Comparison of ENCODE assay signal across 2 cellular contexts in genomic region chr5:6387970-6388369, GRCh38.
A peak's percentile ranks its signal among the peaks of the same experiment; 100 is the strongest.
TF ChIP-seq lines count a peak whose summit lies in the region.

No MANE protein-coding gene starts in this region.

TF ChIP-seq in HepG2, 621 proteins besides CTCF, POLR2A, EP300 and RAD21:
- TF ChIP-seq ZSCAN12 (CRISPR knock-in tag; IDR thresholded peaks at IDR 0.05) (no peak), PHF20 (CRISPR knock-in tag; IDR thresholded peaks at IDR 0.05) (no peak), CREB1 (IDR thresholded peaks at IDR 0.05) (peak; percentile 78), CREB1 (CRISPR knock-in tag; IDR thresholded peaks at IDR 0.05) (no peak)
- TF ChIP-seq, protein P1, sequence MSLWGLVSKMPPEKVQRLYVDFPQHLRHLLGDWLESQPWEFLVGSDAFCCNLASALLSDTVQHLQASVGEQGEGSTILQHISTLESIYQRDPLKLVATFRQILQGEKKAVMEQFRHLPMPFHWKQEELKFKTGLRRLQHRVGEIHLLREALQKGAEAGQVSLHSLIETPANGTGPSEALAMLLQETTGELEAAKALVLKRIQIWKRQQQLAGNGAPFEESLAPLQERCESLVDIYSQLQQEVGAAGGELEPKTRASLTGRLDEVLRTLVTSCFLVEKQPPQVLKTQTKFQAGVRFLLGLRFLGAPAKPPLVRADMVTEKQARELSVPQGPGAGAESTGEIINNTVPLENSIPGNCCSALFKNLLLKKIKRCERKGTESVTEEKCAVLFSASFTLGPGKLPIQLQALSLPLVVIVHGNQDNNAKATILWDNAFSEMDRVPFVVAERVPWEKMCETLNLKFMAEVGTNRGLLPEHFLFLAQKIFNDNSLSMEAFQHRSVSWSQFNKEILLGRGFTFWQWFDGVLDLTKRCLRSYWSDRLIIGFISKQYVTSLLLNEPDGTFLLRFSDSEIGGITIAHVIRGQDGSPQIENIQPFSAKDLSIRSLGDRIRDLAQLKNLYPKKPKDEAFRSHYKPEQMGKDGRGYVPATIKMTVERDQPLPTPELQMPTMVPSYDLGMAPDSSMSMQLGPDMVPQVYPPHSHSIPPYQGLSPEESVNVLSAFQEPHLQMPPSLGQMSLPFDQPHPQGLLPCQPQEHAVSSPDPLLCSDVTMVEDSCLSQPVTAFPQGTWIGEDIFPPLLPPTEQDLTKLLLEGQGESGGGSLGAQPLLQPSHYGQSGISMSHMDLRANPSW (CRISPR knock-in tag; IDR thresholded peaks at IDR 0.05; ENCODE audit: borderline replicate concordance): no peak

TF ChIP-seq in HEK293, 187 proteins besides CTCF, POLR2A, EP300 and RAD21:
- TF ChIP-seq, protein P2, sequence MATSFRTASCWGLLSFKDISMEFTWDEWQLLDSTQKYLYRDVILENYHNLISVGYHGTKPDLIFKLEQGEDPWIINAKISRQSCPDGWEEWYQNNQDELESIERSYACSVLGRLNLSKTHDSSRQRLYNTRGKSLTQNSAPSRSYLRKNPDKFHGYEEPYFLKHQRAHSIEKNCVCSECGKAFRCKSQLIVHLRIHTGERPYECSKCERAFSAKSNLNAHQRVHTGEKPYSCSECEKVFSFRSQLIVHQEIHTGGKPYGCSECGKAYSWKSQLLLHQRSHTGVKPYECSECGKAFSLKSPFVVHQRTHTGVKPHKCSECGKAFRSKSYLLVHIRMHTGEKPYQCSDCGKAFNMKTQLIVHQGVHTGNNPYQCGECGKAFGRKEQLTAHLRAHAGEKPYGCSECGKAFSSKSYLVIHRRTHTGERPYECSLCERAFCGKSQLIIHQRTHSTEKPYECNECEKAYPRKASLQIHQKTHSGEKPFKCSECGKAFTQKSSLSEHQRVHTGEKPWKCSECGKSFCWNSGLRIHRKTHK (tag by site-specific recombination; IDR thresholded peaks at IDR 0.05): no peak
- TF ChIP-seq, protein P3, sequence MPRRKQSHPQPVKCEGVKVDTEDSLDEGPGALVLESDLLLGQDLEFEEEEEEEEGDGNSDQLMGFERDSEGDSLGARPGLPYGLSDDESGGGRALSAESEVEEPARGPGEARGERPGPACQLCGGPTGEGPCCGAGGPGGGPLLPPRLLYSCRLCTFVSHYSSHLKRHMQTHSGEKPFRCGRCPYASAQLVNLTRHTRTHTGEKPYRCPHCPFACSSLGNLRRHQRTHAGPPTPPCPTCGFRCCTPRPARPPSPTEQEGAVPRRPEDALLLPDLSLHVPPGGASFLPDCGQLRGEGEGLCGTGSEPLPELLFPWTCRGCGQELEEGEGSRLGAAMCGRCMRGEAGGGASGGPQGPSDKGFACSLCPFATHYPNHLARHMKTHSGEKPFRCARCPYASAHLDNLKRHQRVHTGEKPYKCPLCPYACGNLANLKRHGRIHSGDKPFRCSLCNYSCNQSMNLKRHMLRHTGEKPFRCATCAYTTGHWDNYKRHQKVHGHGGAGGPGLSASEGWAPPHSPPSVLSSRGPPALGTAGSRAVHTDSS (tag by site-specific recombination; IDR thresholded peaks at IDR 0.05): peak; percentile 93
- TF ChIP-seq ZNF350 (tag by site-specific recombination; IDR thresholded peaks at IDR 0.05) (no peak), RBAK (tag by site-specific recombination; IDR thresholded peaks at IDR 0.05) (no peak)
